In the genomic region with DNA sequence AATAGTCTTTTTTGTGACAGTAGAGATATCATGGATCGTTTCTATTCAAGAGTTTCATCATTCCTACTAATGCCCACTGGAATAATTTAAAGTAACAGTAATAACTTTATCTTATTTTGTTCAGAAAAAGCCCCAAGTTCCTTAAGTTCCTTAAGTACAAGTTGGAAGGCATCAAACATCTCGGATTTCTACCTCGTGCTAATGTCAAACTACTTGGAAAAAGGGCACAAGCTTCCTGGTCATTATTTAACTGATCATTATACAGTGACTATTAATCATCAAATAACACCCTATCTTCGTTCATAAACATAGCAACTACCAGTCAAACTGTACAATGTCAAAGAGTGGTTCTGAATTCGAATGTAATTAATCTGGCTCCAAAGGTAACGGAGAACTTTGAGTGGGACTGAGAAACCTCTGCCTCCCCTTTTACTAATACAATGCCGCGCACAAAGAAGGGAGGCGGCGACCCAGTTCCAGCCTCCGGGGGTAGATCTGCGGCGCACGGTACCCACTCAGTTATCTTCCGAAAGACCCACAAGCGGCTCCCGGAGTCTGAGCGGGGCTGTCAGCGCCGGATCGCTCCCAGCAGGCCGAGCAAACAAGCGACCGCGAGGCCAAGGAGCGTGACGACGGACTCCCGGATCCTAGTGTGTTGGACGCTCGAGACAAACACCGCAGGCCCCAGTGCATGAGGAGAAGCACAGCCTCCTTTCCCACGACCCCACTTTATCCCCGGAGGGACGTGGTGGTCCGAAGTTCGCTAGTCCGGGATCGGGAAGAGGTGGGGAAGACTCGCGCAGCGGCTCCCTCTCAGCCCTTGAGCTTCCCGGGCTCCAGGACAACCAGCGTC, we compare ENCODE assay signal across 8 cellular contexts. TPM values are rescaled to one million over a fixed set of nuclear protein-coding genes. Genes with fewer than 3 reads are reported as not detected.
DNase-seq lines count a peak whose midpoint lies in the region; ATAC-seq and TF ChIP-seq lines count a peak whose summit lies in the region.

No MANE protein-coding gene starts in this region.

- H3F3A ChIP-seq in Loucy (ENCODE audit: low read depth) = no peaks in the 10 kb centered on the region

- no peaks in the 10 kb centered on the region for H3K27me3 ChIP-seq in Loucy (ENCODE audit: insufficient read depth, low read length, poor library complexity, severe bottlenecking)
- no peaks in the 10 kb centered on the region for H3K27me3 ChIP-seq in WERI-Rb-1 (ENCODE audit: insufficient read depth, low read depth, severe bottlenecking)

- peaks cover 17% of the 10 kb centered on the region for H4K20me1 ChIP-seq in Loucy (ENCODE audit: insufficient read depth, low read length, poor library complexity, severe bottlenecking)

- H3K4me1 ChIP-seq in Loucy (ENCODE audit: insufficient read depth, low read length, poor library complexity, severe bottlenecking) = peaks cover 43% of the 10 kb centered on the region

- peak overlapping the region; percentile 85 for H3K4me3 ChIP-seq in Loucy (ENCODE audit: low read length, poor library complexity, severe bottlenecking)
- H3K4me3 ChIP-seq in WERI-Rb-1 (ENCODE audit: low read depth, low read length) = peak overlapping the region; percentile 97

- DNase-seq in GM03348 (ENCODE audit: low spot score) (peak; percentile 71), H4 (ENCODE audit: low spot score) (peak; percentile 4), WERI-Rb-1 (no peak), cerebellar cortex (ENCODE audit: low spot score) (peak; percentile 60), left lobe of liver (ENCODE audit: low spot score) (no peak), COR-L47 (lab: John Stamatoyannopoulos, UW) (no peak)
- DNase-seq in stimulated activated CD4-positive, alpha-beta T cell treated with anti-CD3 and anti-CD28 coated beads, Interleukin-1b, Interleukin-23, amount 100 ng/mL, for 48 hours = peak; percentile 44

- ATAC-seq in left lobe of liver = peak; percentile 52

- no peak for TF ChIP-seq CTCF in Loucy (conservative IDR thresholded peaks at IDR 0.05; ENCODE audit: low read length)
- TF ChIP-seq CTCF in WERI-Rb-1 (IDR thresholded peaks at IDR 0.05; ENCODE audit: low read depth, low read length) = no peak

- peak overlapping the region; percentile 77 for H3K9ac ChIP-seq in Loucy (ENCODE audit: low read depth, low read length, poor library complexity, severe bottlenecking)

- H2AFZ ChIP-seq in Loucy (ENCODE audit: low read length) = peak overlapping the region; percentile 90

- no peaks in the 10 kb centered on the region for H3K9me2 ChIP-seq in Loucy (replicated peaks; ENCODE audit: low read depth, low read length)

- H3K4me2 ChIP-seq in Loucy (ENCODE audit: low read depth, low read length, poor library complexity, severe bottlenecking) = peak overlapping the region; percentile 88

- H3K9me3 ChIP-seq in Loucy (ENCODE audit: insufficient read depth, low read depth, low read length) (no peaks in the 10 kb centered on the region), WERI-Rb-1 (ENCODE audit: severe bottlenecking) (no peaks in the 10 kb centered on the region)

- H3K79me2 ChIP-seq in Loucy (ENCODE audit: insufficient read depth, low read length) = peaks cover 52% of the 10 kb centered on the region

- H3K27ac ChIP-seq in WERI-Rb-1 = peak overlapping the region; percentile 88

- H3K36me3 ChIP-seq in Loucy (ENCODE audit: insufficient read depth, low read length) (no peaks in the 10 kb centered on the region), WERI-Rb-1 (peaks cover 7% of the 10 kb centered on the region; the same call in 1 of the 2 replicates)

RNA-seq across cellular contexts. Expression of gene SHPRH, which starts 0.7 kb away (rescaled TPM):
- 4.3 and 5.4 TPM in 2 replicates for total RNA-seq in H4 (2014; rRNA removed; shearing (Covaris generic))
- 5.4 TPM for total RNA-seq in left lobe of liver

Comparison
In these comparisons a context has a peak if more than half of its experiments do, and no peak if none do; other contexts are left out.
1. DNase-seq: peak in GM03348 (single experiment), H4 (single experiment), cerebellar cortex (single experiment) and stimulated activated CD4-positive, alpha-beta T cell treated with anti-CD3 and anti-CD28 coated beads, Interleukin-1b, Interleukin-23, amount 100 ng/mL, for 48 hours (single experiment); none in WERI-Rb-1 (single experiment), left lobe of liver (single experiment) and COR-L47 (single experiment).